In genomic region chr22:50600967-50601668, GRCh38 we compare ENCODE assay signal across 1 cellular context.
TF ChIP-seq lines count a peak whose summit lies in the region.

No MANE protein-coding gene starts in this region.

TF ChIP-seq in HEK293, 187 proteins besides CTCF, POLR2A, EP300 and RAD21 (continued from another document):
- TF ChIP-seq, protein P1, sequence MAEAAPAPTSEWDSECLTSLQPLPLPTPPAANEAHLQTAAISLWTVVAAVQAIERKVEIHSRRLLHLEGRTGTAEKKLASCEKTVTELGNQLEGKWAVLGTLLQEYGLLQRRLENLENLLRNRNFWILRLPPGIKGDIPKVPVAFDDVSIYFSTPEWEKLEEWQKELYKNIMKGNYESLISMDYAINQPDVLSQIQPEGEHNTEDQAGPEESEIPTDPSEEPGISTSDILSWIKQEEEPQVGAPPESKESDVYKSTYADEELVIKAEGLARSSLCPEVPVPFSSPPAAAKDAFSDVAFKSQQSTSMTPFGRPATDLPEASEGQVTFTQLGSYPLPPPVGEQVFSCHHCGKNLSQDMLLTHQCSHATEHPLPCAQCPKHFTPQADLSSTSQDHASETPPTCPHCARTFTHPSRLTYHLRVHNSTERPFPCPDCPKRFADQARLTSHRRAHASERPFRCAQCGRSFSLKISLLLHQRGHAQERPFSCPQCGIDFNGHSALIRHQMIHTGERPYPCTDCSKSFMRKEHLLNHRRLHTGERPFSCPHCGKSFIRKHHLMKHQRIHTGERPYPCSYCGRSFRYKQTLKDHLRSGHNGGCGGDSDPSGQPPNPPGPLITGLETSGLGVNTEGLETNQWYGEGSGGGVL (tag by site-specific recombination; IDR thresholded peaks at IDR 0.05) = peak; percentile 38
- no peak for TF ChIP-seq ZNF830 (tag by site-specific recombination; IDR thresholded peaks at IDR 0.05; ENCODE audit: low read depth)
- peak; percentile 51 for TF ChIP-seq ZBTB20 (tag by site-specific recombination; IDR thresholded peaks at IDR 0.05)
- TF ChIP-seq KLF9 (tag by site-specific recombination; IDR thresholded peaks at IDR 0.05; ENCODE audit: low read depth) = peak; percentile 42; the same call in 1 of the 2 replicates
- no peak for TF ChIP-seq ZFP3 (tag by site-specific recombination; IDR thresholded peaks at IDR 0.05; ENCODE audit: low read depth)
- no peak for TF ChIP-seq PRDM2 (tag by site-specific recombination; IDR thresholded peaks at IDR 0.05; ENCODE audit: borderline replicate concordance)
- TF ChIP-seq ZNF114 (tag by site-specific recombination; IDR thresholded peaks at IDR 0.05) = no peak
- peak; percentile 33; the same call in 1 of the 2 replicates for TF ChIP-seq ZFHX2 (tag by site-specific recombination; conservative IDR thresholded peaks at IDR 0.05)
- TF ChIP-seq ZSCAN16 (tag by site-specific recombination; IDR thresholded peaks at IDR 0.05) = no peak
- TF ChIP-seq ZNF292 (tag by site-specific recombination; IDR thresholded peaks at IDR 0.05; ENCODE audit: borderline replicate concordance, low read depth) = no peak
- no peak for TF ChIP-seq ZNF626 (tag by site-specific recombination; IDR thresholded peaks at IDR 0.05)
- TF ChIP-seq RBAK (tag by site-specific recombination; IDR thresholded peaks at IDR 0.05) = no peak
- no peak for TF ChIP-seq ZBTB21 (tag by site-specific recombination; IDR thresholded peaks at IDR 0.05)
- TF ChIP-seq ZNF544 (tag by site-specific recombination; IDR thresholded peaks at IDR 0.05) = no peak
- peak; percentile 38 for TF ChIP-seq ZIC2 (tag by site-specific recombination; IDR thresholded peaks at IDR 0.05)
- TF ChIP-seq, protein P2, sequence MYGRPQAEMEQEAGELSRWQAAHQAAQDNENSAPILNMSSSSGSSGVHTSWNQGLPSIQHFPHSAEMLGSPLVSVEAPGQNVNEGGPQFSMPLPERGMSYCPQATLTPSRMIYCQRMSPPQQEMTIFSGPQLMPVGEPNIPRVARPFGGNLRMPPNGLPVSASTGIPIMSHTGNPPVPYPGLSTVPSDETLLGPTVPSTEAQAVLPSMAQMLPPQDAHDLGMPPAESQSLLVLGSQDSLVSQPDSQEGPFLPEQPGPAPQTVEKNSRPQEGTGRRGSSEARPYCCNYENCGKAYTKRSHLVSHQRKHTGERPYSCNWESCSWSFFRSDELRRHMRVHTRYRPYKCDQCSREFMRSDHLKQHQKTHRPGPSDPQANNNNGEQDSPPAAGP (tag by site-specific recombination; IDR thresholded peaks at IDR 0.05) = peak; percentile 13; the same call in 1 of the 2 replicates
- TF ChIP-seq KLF8 (tag by site-specific recombination; IDR thresholded peaks at IDR 0.05) = peak; percentile 70; the same call in 1 of the 2 replicates
- 0 out of 2 replicates have a peak, but pooled peaks have one; percentile 25 for TF ChIP-seq ZBTB8A (tag by site-specific recombination; IDR thresholded peaks at IDR 0.05)
- TF ChIP-seq KLF7 (tag by site-specific recombination; IDR thresholded peaks at IDR 0.05; ENCODE audit: borderline replicate concordance) = 0 out of 2 replicates have a peak, but pooled peaks have one; percentile 24
- TF ChIP-seq MYNN (tag by site-specific recombination; IDR thresholded peaks at IDR 0.05; ENCODE audit: borderline replicate concordance) = no peak
- peak; percentile 45; the same call in 1 of the 2 replicates for TF ChIP-seq ZNF335 (tag by site-specific recombination; conservative IDR thresholded peaks at IDR 0.05)
- TF ChIP-seq KLF16 (tag by site-specific recombination; IDR thresholded peaks at IDR 0.05) = no peak
- peak; percentile 42; the same call in 1 of the 2 replicates for TF ChIP-seq ZNF76 (tag by site-specific recombination; IDR thresholded peaks at IDR 0.05; ENCODE audit: borderline replicate concordance, low read depth)
- TF ChIP-seq KLF1 (tag by site-specific recombination; IDR thresholded peaks at IDR 0.05) = peak; percentile 62; the same call in 1 of the 2 replicates
- TF ChIP-seq ZNF18 (tag by site-specific recombination; IDR thresholded peaks at IDR 0.05) = no peak
- no peak for TF ChIP-seq ZNF654 (tag by site-specific recombination; IDR thresholded peaks at IDR 0.05; ENCODE audit: low read depth)
- TF ChIP-seq ZNF416 (tag by site-specific recombination; IDR thresholded peaks at IDR 0.05) = no peak
- no peak for TF ChIP-seq ZNF560 (tag by site-specific recombination; IDR thresholded peaks at IDR 0.05; ENCODE audit: borderline replicate concordance)
- TF ChIP-seq ZNF184 (tag by site-specific recombination; IDR thresholded peaks at IDR 0.05) = no peak
- TF ChIP-seq PATZ1 (tag by site-specific recombination; IDR thresholded peaks at IDR 0.05) = peak; percentile 41; the same call in 1 of the 2 replicates
- TF ChIP-seq EGR2 (tag by site-specific recombination; IDR thresholded peaks at IDR 0.05; ENCODE audit: low read depth) = 0 out of 2 replicates have a peak, but pooled peaks have one; percentile 15
- no peak for TF ChIP-seq ZNF394 (tag by site-specific recombination; IDR thresholded peaks at IDR 0.05; ENCODE audit: borderline replicate concordance)
- TF ChIP-seq GFI1B (tag by site-specific recombination; IDR thresholded peaks at IDR 0.05) = no peak
- no peak for TF ChIP-seq ZNF571 (tag by site-specific recombination; IDR thresholded peaks at IDR 0.05)
- peak; percentile 42 for TF ChIP-seq SP2 (tag by site-specific recombination; IDR thresholded peaks at IDR 0.05)
- TF ChIP-seq GLIS2 (tag by site-specific recombination; IDR thresholded peaks at IDR 0.05) = peak; percentile 46; the same call in 1 of the 2 replicates
- TF ChIP-seq SP7 (tag by site-specific recombination; IDR thresholded peaks at IDR 0.05) = 0 out of 2 replicates have a peak, but pooled peaks have one; percentile 20
- TF ChIP-seq GLIS1 (tag by site-specific recombination; IDR thresholded peaks at IDR 0.05) = peak; percentile 13
- no peak for TF ChIP-seq ZNF837 (tag by site-specific recombination; IDR thresholded peaks at IDR 0.05)
- TF ChIP-seq ZNF214 (tag by site-specific recombination; IDR thresholded peaks at IDR 0.05; ENCODE audit: borderline replicate concordance) = no peak
- TF ChIP-seq ZSCAN18 (tag by site-specific recombination; IDR thresholded peaks at IDR 0.05) = no peak
- 0 out of 2 replicates have a peak, but pooled peaks have one; percentile 44 for TF ChIP-seq ZNF2 (tag by site-specific recombination; IDR thresholded peaks at IDR 0.05)
- TF ChIP-seq ZNF341 (tag by site-specific recombination; IDR thresholded peaks at IDR 0.05; ENCODE audit: low read depth) = peak; percentile 32
- TF ChIP-seq, protein P3, sequence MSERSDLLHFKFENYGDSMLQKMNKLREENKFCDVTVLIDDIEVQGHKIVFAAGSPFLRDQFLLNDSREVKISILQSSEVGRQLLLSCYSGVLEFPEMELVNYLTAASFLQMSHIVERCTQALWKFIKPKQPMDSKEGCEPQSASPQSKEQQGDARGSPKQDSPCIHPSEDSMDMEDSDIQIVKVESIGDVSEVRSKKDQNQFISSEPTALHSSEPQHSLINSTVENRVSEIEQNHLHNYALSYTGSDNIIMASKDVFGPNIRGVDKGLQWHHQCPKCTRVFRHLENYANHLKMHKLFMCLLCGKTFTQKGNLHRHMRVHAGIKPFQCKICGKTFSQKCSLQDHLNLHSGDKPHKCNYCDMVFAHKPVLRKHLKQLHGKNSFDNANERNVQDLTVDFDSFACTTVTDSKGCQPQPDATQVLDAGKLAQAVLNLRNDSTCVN (tag by site-specific recombination; optimal IDR thresholded peaks at IDR 0.05) = peak; percentile 54
